ENCODE assay signal across 2 cellular contexts in genomic region chr15:90873998-90874605, GRCh38.
TF ChIP-seq lines count a peak whose summit lies in the region.

No MANE protein-coding gene starts in this region.

TF ChIP-seq in SK-N-SH, 30 proteins besides CTCF, POLR2A, EP300 and RAD21 (continued from another document):
- TF ChIP-seq ZBTB33 (IDR thresholded peaks at IDR 0.05; ENCODE audit: borderline replicate concordance, low read depth): no peak
- no peak for TF ChIP-seq NRF1 (IDR thresholded peaks at IDR 0.05; ENCODE audit: low read depth, low read length)
- TF ChIP-seq FOXM1 (IDR thresholded peaks at IDR 0.05; ENCODE audit: low read depth): no peak
- TF ChIP-seq RCOR1 (IDR thresholded peaks at IDR 0.05; ENCODE audit: low read length): no peak
- no peak for TF ChIP-seq FOXJ3 (CRISPR knock-in tag; IDR thresholded peaks at IDR 0.05)
- TF ChIP-seq POLR2AphosphoS5 (IDR thresholded peaks at IDR 0.05; ENCODE audit: low read depth, low read length): no peak
- TF ChIP-seq MEF2A (IDR thresholded peaks at IDR 0.05; ENCODE audit: borderline replicate concordance, low read depth): no peak
- no peak for TF ChIP-seq ELF1 (IDR thresholded peaks at IDR 0.05)
- no peak for TF ChIP-seq GABPA (IDR thresholded peaks at IDR 0.05; ENCODE audit: low read depth)
- no peak for TF ChIP-seq YY1 (IDR thresholded peaks at IDR 0.05; ENCODE audit: low read depth)
- no peak for TF ChIP-seq SIN3A (IDR thresholded peaks at IDR 0.05; ENCODE audit: borderline replicate concordance, low read depth, low read length)
- no peak for TF ChIP-seq NFIC (IDR thresholded peaks at IDR 0.05; ENCODE audit: borderline replicate concordance)
- TF ChIP-seq MXI1 (IDR thresholded peaks at IDR 0.05; ENCODE audit: low read depth, low read length): no peak
- no peak for TF ChIP-seq MAX (IDR thresholded peaks at IDR 0.05; ENCODE audit: low read depth)
- no peak for TF ChIP-seq TEAD4 (IDR thresholded peaks at IDR 0.05; ENCODE audit: borderline replicate concordance, insufficient read depth)
- TF ChIP-seq RFX5 (IDR thresholded peaks at IDR 0.05; ENCODE audit: low read length): no peak
- TF ChIP-seq SMC3 (IDR thresholded peaks at IDR 0.05; ENCODE audit: low read depth, low read length): no peak

TF ChIP-seq in SK-N-SH treated with all-trans-retinoic acid at 6 μM for 48 hours, 23 proteins besides CTCF, POLR2A, EP300 and RAD21 (continued from another document):
- no peak for TF ChIP-seq PATZ1 (CRISPR knock-in tag; IDR thresholded peaks at IDR 0.05; ENCODE audit: borderline replicate concordance)
